Comparison of ENCODE assay signal across 16 cellular contexts in the genomic region with DNA sequence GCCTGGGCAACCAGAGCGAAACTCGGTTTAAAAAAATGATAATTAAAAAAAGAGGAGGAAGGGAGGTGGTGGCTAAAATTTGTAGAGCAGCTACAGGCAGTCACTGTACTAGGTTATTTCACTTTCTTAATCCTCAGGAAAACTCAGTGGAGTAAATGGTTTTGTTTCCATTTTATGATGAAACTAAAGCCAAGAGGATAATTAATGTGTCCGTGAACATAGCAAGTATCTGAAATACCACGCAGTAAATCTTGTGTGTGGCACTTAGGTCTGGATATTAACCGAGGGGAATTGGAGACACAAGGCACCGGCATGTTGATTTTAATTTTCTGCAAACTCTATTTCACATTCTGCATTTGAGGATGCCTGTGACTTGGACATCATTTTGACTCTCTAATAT. TPM values are rescaled to one million over a fixed set of nuclear protein-coding genes. Genes with fewer than 3 reads are reported as not detected.
DNase-seq lines count a peak whose midpoint lies in the region; ATAC-seq and TF ChIP-seq lines count a peak whose summit lies in the region.
"Had no signal": no experiment of that assay in that cellular context is flagged by ENCODE, and none has a peak within 500 bp of the region (broad histone marks: within the 10 kb centered on the region; RNA-seq: fewer than 3 reads in every experiment).

No MANE protein-coding gene starts in this region.

- H2BK5ac ChIP-seq in mesenchymal stem cell (ENCODE audit: low read depth, low read length, poor library complexity, severe bottlenecking), result no peak overlapping the region

- H3K9ac ChIP-seq in mesenchymal stem cell (ENCODE audit: low read length), result no peak overlapping the region
- H3K9ac ChIP-seq: BLaER1 had no signal

- H3K27me3 ChIP-seq in Panc1 (ENCODE audit: control insufficient read depth, insufficient read depth, low read length), result no peaks in the 10 kb centered on the region
- H3K27me3 ChIP-seq in mesenchymal stem cell (ENCODE audit: control insufficient read depth in 1 of 2, insufficient read depth in 1 of 2, low read length in 2 of 2), result no peaks in the 10 kb centered on the region
- H3K27me3 ChIP-seq: BLaER1 had no signal

- no TSS peak for BruUV-seq in Panc1 (replicated peaks; lab: Mats Ljungman, UMichigan)

- H3K23ac ChIP-seq in mesenchymal stem cell (ENCODE audit: low read length in 2 of 2), result no peak overlapping the region

- no peak for TF ChIP-seq CTCF in CD14-positive monocyte (IDR thresholded peaks at IDR 0.05)
- TF ChIP-seq CTCF in Panc1 (IDR thresholded peaks at IDR 0.05), result no peak

- POLR2A ChIA-PET in Panc1 (lab: Charles Lee), result no interaction called here

- H3K14ac ChIP-seq in mesenchymal stem cell (ENCODE audit: low read length in 2 of 2), result no peak overlapping the region

- TF ChIP-seq RAD21 in Ishikawa (IDR thresholded peaks at IDR 0.05; ENCODE audit: low read depth), result no peak

- H4K8ac ChIP-seq in mesenchymal stem cell (ENCODE audit: low read length), result no peak overlapping the region

- H3K4me3 ChIP-seq in Panc1 (ENCODE audit: low read depth in 2 of 2, low read length in 2 of 2), result no peak overlapping the region
- no peak overlapping the region for H3K4me3 ChIP-seq in mesenchymal stem cell (ENCODE audit: insufficient read depth in 1 of 2, low read depth in 1 of 2, low read length in 2 of 2)
- H3K4me3 ChIP-seq: BLaER1 had no signal

- no peaks in the 10 kb centered on the region; the same call in 1 of the 2 replicates for H3K36me3 ChIP-seq in Panc1 (ENCODE audit: control insufficient read depth, insufficient read depth, low read length)
- peaks cover 18 to 29% of the 10 kb centered on the region in 2 experiments for H3K36me3 ChIP-seq in mesenchymal stem cell (ENCODE audit: control insufficient read depth in 1 of 2, insufficient read depth in 2 of 2, low read depth in 1 of 2, low read length in 2 of 2)
- H3K36me3 ChIP-seq: BLaER1 had no signal

- H3K27ac ChIP-seq in Panc1 (ENCODE audit: low read length) (peak overlapping the region; percentile 100), mesenchymal stem cell (ENCODE audit: low read length, poor library complexity, severe bottlenecking) (no peak overlapping the region)
- H3K27ac ChIP-seq: BLaER1, HL-60 had no signal

- ATAC-seq in Panc1 (no peak), GM18873 (IDR thresholded peaks at IDR 0.05; ENCODE audit: low FRiP score, unreplicated experiment) (no peak)
- ATAC-seq in stimulated activated effector memory CD8-positive, alpha-beta T cell treated with anti-CD3 and anti-CD28 coated beads, Interleukin-12 subunit alpha, Interleukin-12 subunit beta, amount 100 ng/mL, for 72 hours, result no peak
- ATAC-seq: CD8-positive, alpha-beta T cell had no signal

- in situ Hi-C loops in Panc1 (cut with HindIII; ENCODE audit: low pct_unique_long_range_greater_than_20kb, low sequenced_read_pairs), result no loop called here

- H3K79me1 ChIP-seq in mesenchymal stem cell (replicated peaks; ENCODE audit: low read length, poor library complexity, severe bottlenecking), result no peaks in the 10 kb centered on the region

- no peak overlapping the region for H4K91ac ChIP-seq in mesenchymal stem cell (ENCODE audit: low read length)

- H3K36me3 Mint-ChIP-seq in CD14-positive monocyte, result no peaks in the 10 kb centered on the region
- H3K36me3 Mint-ChIP-seq in stimulated activated effector memory CD8-positive, alpha-beta T cell treated with anti-CD3 and anti-CD28 coated beads, Interleukin-12 subunit alpha, Interleukin-12 subunit beta, amount 100 ng/mL, for 72 hours, result no peaks in the 10 kb centered on the region
- H3K36me3 Mint-ChIP-seq: CD8-positive, alpha-beta T cell had no signal

- no peak overlapping the region for H2AK5ac ChIP-seq in mesenchymal stem cell (ENCODE audit: low read length, severe bottlenecking)

- 80% methylated on average over 6 of the region's 6 CpGs for WGBS in mesenchymal stem cell

- no peak overlapping the region for H3K4me3 Mint-ChIP-seq in CD14-positive monocyte
- H3K4me3 Mint-ChIP-seq in stimulated activated effector memory CD8-positive, alpha-beta T cell treated with anti-CD3 and anti-CD28 coated beads, Interleukin-12 subunit alpha, Interleukin-12 subunit beta, amount 100 ng/mL, for 72 hours, result no peak overlapping the region
- H3K4me3 Mint-ChIP-seq: CD8-positive, alpha-beta T cell; H9 had no signal

- CTCF ChIA-PET in Panc1 (lab: Charles Lee), result no interaction called here

- no peak for TF ChIP-seq EP300 in Ishikawa (IDR thresholded peaks at IDR 0.05; ENCODE audit: borderline replicate concordance)

- H2AFZ ChIP-seq in mesenchymal stem cell (ENCODE audit: low read depth, low read length), result no peak overlapping the region

- peaks cover 3 to 15% (median 5%) of the 10 kb centered on the region in 3 donors for H3K27me3 Mint-ChIP-seq in CD14-positive monocyte (ENCODE audit: low read depth in 3 of 3)

- H3K9me3 ChIP-seq in Panc1 (ENCODE audit: control insufficient read depth, insufficient read depth, low read depth, low read length) (no peaks in the 10 kb centered on the region), mesenchymal stem cell (ENCODE audit: control insufficient read depth, low read length) (no peaks in the 10 kb centered on the region)
- H3K9me3 ChIP-seq: BLaER1 had no signal

- intact Hi-C loops in CD14-positive monocyte (cut with micrococcal nuclease), result no loop called here
- intact Hi-C loops in Panc1 (cut with micrococcal nuclease; ENCODE audit: unreplicated experiment), result loop anchor here (5.0 kb wide), 1 partner anchor 136 kb away; no protein-coding TSS in a partner anchor

- H3K4me1 ChIP-seq in Panc1 (ENCODE audit: control insufficient read depth, insufficient read depth, low read length) (peaks cover 93% of the 10 kb centered on the region), mesenchymal stem cell (ENCODE audit: control insufficient read depth, insufficient read depth, low read depth, low read length) (peaks cover 51% of the 10 kb centered on the region)

- no peak overlapping the region for H3K4ac ChIP-seq in mesenchymal stem cell (ENCODE audit: low read depth in 1 of 2, low read length in 2 of 2)

- H2BK120ac ChIP-seq in mesenchymal stem cell (ENCODE audit: low read depth, low read length), result no peak overlapping the region

- no peak overlapping the region for H3K27ac Mint-ChIP-seq in CD14-positive monocyte
- H3K27ac Mint-ChIP-seq in stimulated activated effector memory CD8-positive, alpha-beta T cell treated with anti-CD3 and anti-CD28 coated beads, Interleukin-12 subunit alpha, Interleukin-12 subunit beta, amount 100 ng/mL, for 72 hours, result no peak overlapping the region
- H3K27ac Mint-ChIP-seq: CD8-positive, alpha-beta T cell; H9 had no signal

- peaks cover 8% of the 10 kb centered on the region for H3K4me1 Mint-ChIP-seq in CD14-positive monocyte
- H3K4me1 Mint-ChIP-seq in stimulated activated effector memory CD8-positive, alpha-beta T cell treated with anti-CD3 and anti-CD28 coated beads, Interleukin-12 subunit alpha, Interleukin-12 subunit beta, amount 100 ng/mL, for 72 hours, result peaks cover 6% of the 10 kb centered on the region

- H3K18ac ChIP-seq in mesenchymal stem cell (ENCODE audit: low read depth in 1 of 2, low read length in 2 of 2), result no peak overlapping the region

- peaks cover 0 to 6% (median 0%) of the 10 kb centered on the region in 7 donors for H3K9me3 Mint-ChIP-seq in CD14-positive monocyte
- no peaks in the 10 kb centered on the region for H3K9me3 Mint-ChIP-seq in stimulated activated effector memory CD8-positive, alpha-beta T cell treated with anti-CD3 and anti-CD28 coated beads, Interleukin-12 subunit alpha, Interleukin-12 subunit beta, amount 100 ng/mL, for 72 hours
- H3K9me3 Mint-ChIP-seq: CD8-positive, alpha-beta T cell; H9 had no signal

- H2BK15ac ChIP-seq in mesenchymal stem cell (ENCODE audit: low read depth, poor library complexity, severe bottlenecking), result no peak overlapping the region

- peak; percentile 4 for DNase-seq in CD14-positive monocyte (ENCODE audit: low spot score)
- DNase-seq in Panc1 (ENCODE audit: low read depth, low spot score), result no peak
- peak; percentile 38 for DNase-seq in mesenchymal stem cell
- no peak for DNase-seq in stimulated activated CD4-positive, alpha-beta T cell treated with anti-CD3 and anti-CD28 coated beads, Interleukin-4, amount 100 ng/mL, for 1 hour
- no peak for DNase-seq in stimulated activated effector memory CD8-positive, alpha-beta T cell treated with anti-CD3 and anti-CD28 coated beads, Interleukin-12 subunit alpha, Interleukin-12 subunit beta, amount 100 ng/mL, for 72 hours (ENCODE audit: low spot score in 2 of 2)
- no peak for DNase-seq in NCI-H2107 treated with DMSO at 0.1 percent for 48 hours (lab: John Stamatoyannopoulos, UW; ENCODE audit: unreplicated experiment)
- DNase-seq: 8988T; Calu3; CD8-positive, alpha-beta T cell; DMS79 treated with DMSO at 0.1 percent for 48 hours; GF-D8; H9 had no signal

- no peak overlapping the region for H3K4me2 ChIP-seq in mesenchymal stem cell (ENCODE audit: low read length, poor library complexity, severe bottlenecking)
- H3K4me2 ChIP-seq: BLaER1 had no signal

- H2BK12ac ChIP-seq in mesenchymal stem cell (ENCODE audit: low read length in 2 of 2), result no peak overlapping the region

TF ChIP-seq in Ishikawa, 13 proteins besides CTCF, POLR2A, EP300 and RAD21 (continues in another document):
- no peak for TF ChIP-seq REST (IDR thresholded peaks at IDR 0.05; ENCODE audit: low read depth)

RNA-seq across cellular contexts. Expression of gene SH3BP4, which starts 14.5 kb away (rescaled TPM):
- 1 to 10 TPM in 1 of 2 donors, under 1 TPM in 1; 0.66 to 1.6 TPM for polyA plus RNA-seq in CD14-positive monocyte
- total RNA-seq in Panc1 (2021; ENCODE audit: unreplicated experiment), result 133 TPM
- polyA plus RNA-seq in Panc1 (2012; ENCODE audit: insufficient read length), result 102 TPM
- 48.8 TPM for polyA plus RNA-seq in mesenchymal stem cell (2013, experiment 1 of 2)
- polyA plus RNA-seq in mesenchymal stem cell (2013, experiment 2 of 2), result 47.7 TPM

Comparison
In these comparisons a context has a peak if more than half of its experiments do, and no peak if none do; other contexts are left out.
1. DNase-seq: peak in CD14-positive monocyte (single experiment) and mesenchymal stem cell (single experiment); none in Panc1 (single experiment), stimulated activated CD4-positive, alpha-beta T cell treated with anti-CD3 and anti-CD28 coated beads, Interleukin-4, amount 100 ng/mL, for 1 hour (single experiment), stimulated activated effector memory CD8-positive, alpha-beta T cell treated with anti-CD3 and anti-CD28 coated beads, Interleukin-12 subunit alpha, Interleukin-12 subunit beta, amount 100 ng/mL, for 72 hours (0 of 2) and NCI-H2107 treated with DMSO at 0.1 percent for 48 hours (single experiment).